ENCODE assay signal across 8 cellular contexts in the genomic region with DNA sequence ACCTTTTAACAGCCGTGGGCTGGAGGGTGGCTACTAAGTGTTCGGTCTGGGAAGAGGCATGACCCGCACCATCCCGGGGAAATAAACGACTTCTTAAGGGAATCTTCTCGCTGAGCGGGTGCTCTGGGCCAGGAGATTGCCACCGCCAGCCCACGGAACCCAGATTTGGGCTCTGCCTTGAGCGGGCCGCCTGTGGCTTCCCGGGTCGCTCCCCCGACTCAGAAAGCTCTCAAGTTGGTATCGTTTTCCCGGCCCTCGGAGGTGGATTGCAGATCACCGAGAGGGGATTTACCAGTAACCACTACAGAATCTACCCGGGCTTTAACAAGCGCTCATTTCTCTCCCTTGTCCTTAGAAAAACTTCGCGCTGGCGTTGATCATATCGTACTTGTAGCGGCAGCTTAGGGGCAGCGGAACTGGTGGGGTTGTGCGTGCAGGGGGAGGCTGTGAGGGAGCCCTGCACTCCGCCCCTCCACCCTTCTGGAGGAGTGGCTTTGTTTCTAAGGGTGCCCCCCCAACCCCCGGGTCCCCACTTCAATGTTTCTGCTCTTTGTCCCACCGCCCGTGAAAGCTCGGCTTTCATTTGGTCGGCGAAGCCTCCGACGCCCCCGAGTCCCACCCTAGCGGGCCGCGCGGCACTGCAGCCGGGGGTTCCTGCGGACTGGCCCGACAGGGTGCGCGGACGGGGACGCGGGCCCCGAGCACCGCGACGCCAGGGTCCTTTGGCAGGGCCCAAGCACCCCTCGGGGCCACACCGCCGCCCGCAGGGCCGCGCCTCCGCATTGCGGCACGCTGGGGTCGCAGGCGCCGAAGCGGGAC. TPM values are rescaled to one million over a fixed set of nuclear protein-coding genes. Genes with fewer than 3 reads are reported as not detected.
DNase-seq lines count a peak whose midpoint lies in the region; ATAC-seq and TF ChIP-seq lines count a peak whose summit lies in the region.

No MANE protein-coding gene starts in this region.

- H2AFZ ChIP-seq in mammary epithelial cell (ENCODE audit: low read depth, low read length) = peak overlapping the region; percentile 74

- H3K27me3 ChIP-seq in mammary epithelial cell (ENCODE audit: insufficient read depth, low read length) = peaks cover 35% of the 10 kb centered on the region

- H3K4me3 Mint-ChIP-seq in osteocyte (ENCODE audit: unreplicated experiment) = peak overlapping the region; percentile 8

- peaks cover 26% of the 10 kb centered on the region for H3K4me1 ChIP-seq in mammary epithelial cell (ENCODE audit: insufficient read depth, low read length)

- no peak for ATAC-seq in HG03095 (IDR thresholded peaks at IDR 0.05; ENCODE audit: unreplicated experiment)

- no peaks in the 10 kb centered on the region for H3K36me3 ChIP-seq in mammary epithelial cell (ENCODE audit: insufficient read depth, low read length)

- intact Hi-C loops in mammary epithelial cell (cut with micrococcal nuclease) = no loop called here
- intact Hi-C loops in posterior cingulate gyrus (cut with DNase I) = loop anchor here (5.0 kb wide), 1 partner anchor 149 kb away; no protein-coding TSS in a partner anchor

- H3K36me3 Mint-ChIP-seq in osteocyte (ENCODE audit: unreplicated experiment) = no peaks in the 10 kb centered on the region

- DNase-seq in COLO668 (lab: John Stamatoyannopoulos, UW; ENCODE audit: unreplicated experiment) (peak; percentile 19), M059J (ENCODE audit: low read depth) (peak; percentile 43), mammary epithelial cell (no peak), osteocyte (ENCODE audit: extremely low spot score, unreplicated experiment) (no peak), NCI-H1694 treated with DMSO at 0.1 percent for 48 hours (lab: John Stamatoyannopoulos, UW) (no peak), NCI-H510A treated with DMSO at 0.1 percent for 48 hours (lab: John Stamatoyannopoulos, UW) (no peak), posterior cingulate gyrus (no peak)

- no peak overlapping the region for H3K9ac ChIP-seq in mammary epithelial cell (ENCODE audit: insufficient read depth, low read length)

- H3K4me3 ChIP-seq in mammary epithelial cell (replicated peaks in 1 of 3; ENCODE audit: insufficient read depth in 1 of 3, low read depth in 2 of 3, low read length in 3 of 3) = peak overlapping the region in 2 of 3 experiments; percentile 39 to 41

- dilution Hi-C loops in mammary epithelial cell (cut with HindIII; ENCODE audit: low sequenced_read_pairs) = no loop called here

- CTCF ChIA-PET in mammary epithelial cell (lab: Charles Lee; ENCODE audit: low non-redundant PET) = no interaction called here

- peak overlapping the region; percentile 86 for H3K4me2 ChIP-seq in mammary epithelial cell (ENCODE audit: insufficient read depth, low read depth, low read length)

- WGBS in mammary epithelial cell (ENCODE audit: low coverage, missing lambda C conversion rate) = 23% methylated on average over 23 of the region's 66 CpGs

- BruUV-seq in mammary epithelial cell (replicated peaks; lab: Mats Ljungman, UMichigan) = no TSS peak

- H3K27ac ChIP-seq in mammary epithelial cell (ENCODE audit: insufficient read depth, low read depth, low read length) = no peak overlapping the region

- in situ Hi-C loops in mammary epithelial cell (cut with MboI; ENCODE audit: low sequenced_read_pairs in 2 of 2) = no loop called here

- TF ChIP-seq CTCF in mammary epithelial cell (conservative IDR thresholded peaks at IDR 0.05 in 1 of 2, IDR thresholded peaks at IDR 0.05 in 1 of 2; ENCODE audit: extremely low read depth in 1 of 2, insufficient read depth in 1 of 2, low read depth in 1 of 2, low read length in 2 of 2) (no peak), osteocyte (IDR thresholded peaks at IDR 0.05) (no peak)

- peaks cover 13% of the 10 kb centered on the region for H3K27me3 Mint-ChIP-seq in osteocyte (ENCODE audit: unreplicated experiment)

- no peaks in the 10 kb centered on the region for H3K9me3 ChIP-seq in mammary epithelial cell (replicated peaks; ENCODE audit: insufficient read depth, low read length)

- H3K9me3 Mint-ChIP-seq in osteocyte (ENCODE audit: unreplicated experiment) = no peaks in the 10 kb centered on the region

- H4K20me1 ChIP-seq in mammary epithelial cell (ENCODE audit: insufficient read depth, low read length) = no peaks in the 10 kb centered on the region

- peaks cover 6% of the 10 kb centered on the region for H3K79me2 ChIP-seq in mammary epithelial cell (ENCODE audit: insufficient read depth, low read length)

- H3K4me1 Mint-ChIP-seq in osteocyte (ENCODE audit: unreplicated experiment) = peaks cover 36% of the 10 kb centered on the region

- H3K27ac Mint-ChIP-seq in osteocyte (ENCODE audit: unreplicated experiment) = peak overlapping the region; percentile 31

RNA-seq across cellular contexts. Expression of gene CBX4, which starts 3.6 kb away (rescaled TPM):
- total RNA-seq in M059J (2014; rRNA removed; shearing (Covaris generic)) = 11.6 and 21.2 TPM in 2 replicates
- total RNA-seq in mammary epithelial cell (10 to 100 TPM; 28.5 to 34.7 TPM), osteocyte (21.4 and 23.2 TPM in 2 replicates)
- polyA plus RNA-seq in mammary epithelial cell = 11.2 TPM
- 2.2 TPM for polyA minus RNA-seq in mammary epithelial cell

RNA-seq across cellular contexts. Expression of gene CBX8, which starts 46.0 kb away (rescaled TPM):
- 7.3 and 11.2 TPM in 2 replicates for total RNA-seq in M059J (2014; rRNA removed; shearing (Covaris generic))
- total RNA-seq in mammary epithelial cell (1 to 10 TPM; 4.5 to 5.4 TPM), osteocyte (5.4 and 6.3 TPM in 2 replicates)
- 0.34 TPM for polyA plus RNA-seq in mammary epithelial cell
- not detected for polyA minus RNA-seq in mammary epithelial cell

Comparison
In these comparisons a context has a peak if more than half of its experiments do, and no peak if none do; other contexts are left out.
1. DNase-seq: peak in COLO668 (single experiment) and M059J (single experiment); none in mammary epithelial cell (single experiment), osteocyte (single experiment), NCI-H1694 treated with DMSO at 0.1 percent for 48 hours (single experiment), NCI-H510A treated with DMSO at 0.1 percent for 48 hours (single experiment) and posterior cingulate gyrus (0 of 10).